13 cellular contexts compared by ENCODE assay signal in the genomic region with DNA sequence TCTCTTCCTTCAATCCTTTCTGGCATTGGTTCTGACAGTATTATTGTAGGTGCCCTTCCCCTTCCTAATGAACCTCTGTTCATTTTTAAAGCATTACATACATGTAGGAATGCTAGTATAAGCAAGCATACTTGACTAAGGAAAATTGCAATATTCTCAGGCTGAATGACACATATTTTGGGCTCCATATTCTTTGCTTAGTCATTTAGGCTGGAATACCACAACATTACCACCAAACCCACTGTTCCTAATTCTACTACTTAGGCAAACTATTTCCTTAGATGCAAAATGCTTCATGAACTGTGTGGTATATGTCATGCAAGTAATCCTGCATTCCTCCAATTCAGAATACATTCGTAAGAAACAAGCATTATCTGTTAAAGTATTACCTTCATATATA.
DNase-seq lines count a peak whose midpoint lies in the region; TF ChIP-seq lines count a peak whose summit lies in the region.
"Had no signal": no experiment of that assay in that cellular context is flagged by ENCODE, and none has a peak within 500 bp of the region (broad histone marks: within the 10 kb centered on the region; RNA-seq: fewer than 3 reads in every experiment).

No MANE protein-coding gene starts in this region.

- peaks cover 13% of the 10 kb centered on the region for H3K36me3 ChIP-seq in iPS-18a (ENCODE audit: control insufficient read depth, low read depth, low read length)
- H3K36me3 ChIP-seq in transverse colon: peaks cover 0 to 5% (median 0%) of the 10 kb centered on the region in 4 donors
- no peaks in the 10 kb centered on the region for H3K36me3 ChIP-seq in SJCRH30
- H3K36me3 ChIP-seq: ovary had no signal

- H3K4me1 ChIP-seq in iPS-18a (ENCODE audit: control insufficient read depth, low read depth, low read length): peaks cover 5% of the 10 kb centered on the region
- H3K4me1 ChIP-seq in transverse colon: peaks cover 0 to 5% (median under 1%) of the 10 kb centered on the region in 4 donors
- no peaks in the 10 kb centered on the region for H3K4me1 ChIP-seq in SJCRH30

- in situ Hi-C loops in transverse colon (cut with MboI; ENCODE audit: low pct_ligation_motif_present in 1 of 4, low pct_unique_long_range_greater_than_20kb in 1 of 4, low sequenced_read_pairs in 3 of 4): loop anchor here (10.0 to 25.0 kb wide), 3 partner anchors 95 to 713 kb away; no protein-coding TSS in a partner anchor

- H3K4me3 ChIP-seq in iPS-18a (ENCODE audit: low read length): no peak overlapping the region
- H3K4me3 ChIP-seq in transverse colon: no peak overlapping the region
- no peak overlapping the region for H3K4me3 ChIP-seq in SJCRH30
- H3K4me3 ChIP-seq: BLaER1, ovary had no signal

- H3K27ac ChIP-seq in iPS-18a (ENCODE audit: low read length) (peak overlapping the region; percentile 31), transverse colon (no peak overlapping the region), SJCRH30 (no peak overlapping the region)
- H3K27ac ChIP-seq: BLaER1, ovary had no signal

- DNase-seq in AG08396 (ENCODE audit: low spot score): peak; percentile 55
- DNase-seq in HT1080 (ENCODE audit: low read depth): peak; percentile 81
- peak; percentile 52 for DNase-seq in amniotic stem cell (lab: John Stamatoyannopoulos, UW)
- DNase-seq in transverse colon: no peak
- no peak for DNase-seq in activated naive CD4-positive, alpha-beta T cell treated with Interleukin-2 at 50 U/mL for 16 hours
- no peak for DNase-seq in SJCRH30
- no peak for DNase-seq in NCI-H446 (lab: John Stamatoyannopoulos, UW)
- DNase-seq: effector CD8-positive, alpha-beta T cell; Kasumi-1; NCI-H2171 treated with DMSO at 0.1 percent for 48 hours; ovary had no signal

- H3K9me3 ChIP-seq in iPS-18a (ENCODE audit: control insufficient read depth, low read depth, low read length): no peaks in the 10 kb centered on the region
- H3K9me3 ChIP-seq in transverse colon: no peaks in the 10 kb centered on the region
- H3K9me3 ChIP-seq in SJCRH30 (replicated peaks): no peaks in the 10 kb centered on the region
- H3K9me3 ChIP-seq: BLaER1, ovary had no signal

- no peak overlapping the region for H3K9ac ChIP-seq in iPS-18a (ENCODE audit: low read length)
- H3K9ac ChIP-seq: BLaER1 had no signal

- TF ChIP-seq EP300 in transverse colon (IDR thresholded peaks at IDR 0.05; ENCODE audit: low read depth): no peak

- intact Hi-C loops in transverse colon (cut with DNase I; ENCODE audit: low total_unique reads): no loop called here

- H3K27me3 ChIP-seq in iPS-18a (ENCODE audit: control insufficient read depth, insufficient read depth, low read length) (no peaks in the 10 kb centered on the region), transverse colon (no peaks in the 10 kb centered on the region), SJCRH30 (no peaks in the 10 kb centered on the region)
- H3K27me3 ChIP-seq: BLaER1, ovary had no signal

- TF ChIP-seq POLR2A in transverse colon (IDR thresholded peaks at IDR 0.05): no peak

- WGBS in transverse colon (ENCODE audit: low coverage in 1 of 2), 2 donors: 81 to 100% methylated on average over 1 of the region's 1 CpG

- no peak for TF ChIP-seq CTCF in transverse colon (IDR thresholded peaks at IDR 0.05)

Comparison
In these comparisons a context has a peak if more than half of its experiments do, and no peak if none do; other contexts are left out.
1. DNase-seq: peak in AG08396 (single experiment), HT1080 (single experiment) and amniotic stem cell (single experiment); none in transverse colon (single experiment), activated naive CD4-positive, alpha-beta T cell treated with Interleukin-2 at 50 U/mL for 16 hours (single experiment), SJCRH30 (0 of 2) and NCI-H446 (0 of 2).